19 cellular contexts compared by ENCODE assay signal in genomic region chr12:104152691-104153241, GRCh38. TPM values are rescaled to one million over a fixed set of nuclear protein-coding genes. Genes with fewer than 3 reads are reported as not detected.
DNase-seq lines count a peak whose midpoint lies in the region; ATAC-seq and TF ChIP-seq lines count a peak whose summit lies in the region.
"Had no signal": no experiment of that assay in that cellular context is flagged by ENCODE, and none has a peak within 500 bp of the region (broad histone marks: within the 10 kb centered on the region; RNA-seq: fewer than 3 reads in every experiment).

No MANE protein-coding gene starts in this region.

- CTCF ChIA-PET in WTC11 (lab: Charles Lee) = no interaction called here

- H3K27me3 Mint-ChIP-seq in WTC11 (ENCODE audit: low read depth) (peaks cover 2% of the 10 kb centered on the region), T-helper 17 cell (peaks cover 21% of the 10 kb centered on the region)

- POLR2A ChIA-PET in WTC11 (lab: Charles Lee) = no interaction called here

- H3K4me3 Mint-ChIP-seq in WTC11 (no peak overlapping the region), T-helper 17 cell (no peak overlapping the region)
- H3K4me3 Mint-ChIP-seq: CD8-positive, alpha-beta memory T cell had no signal

- no peak overlapping the region for H3K4me3 ChIP-seq in mucosa of descending colon
- H3K4me3 ChIP-seq: SJCRH30 had no signal

- H3K27ac Mint-ChIP-seq in WTC11 (no peak overlapping the region), T-helper 17 cell (no peak overlapping the region)

- intact Hi-C loops in mucosa of descending colon (cut with DNase I, micrococcal nuclease) = no loop called here

- TF ChIP-seq CTCF in WTC11 (IDR thresholded peaks at IDR 0.05) (no peak), mucosa of descending colon (IDR thresholded peaks at IDR 0.05) (no peak)

- H3K4me1 Mint-ChIP-seq in WTC11 (no peaks in the 10 kb centered on the region), T-helper 17 cell (peaks cover 18% of the 10 kb centered on the region)

- no peaks in the 10 kb centered on the region for H3K36me3 ChIP-seq in mucosa of descending colon (ENCODE audit: low read depth)
- H3K36me3 ChIP-seq: SJCRH30 had no signal

- ATAC-seq in WTC11 (peak; percentile 46), mucosa of descending colon (no peak), T-helper 17 cell (no peak)

- H3K4me1 ChIP-seq in mucosa of descending colon (ENCODE audit: low read depth) = no peaks in the 10 kb centered on the region
- H3K4me1 ChIP-seq: SJCRH30 had no signal

- H3K9me3 ChIP-seq in mucosa of descending colon = no peaks in the 10 kb centered on the region
- H3K9me3 ChIP-seq in T-helper 17 cell (ENCODE audit: control insufficient read depth, low read length, poor library complexity, severe bottlenecking) = no peaks in the 10 kb centered on the region
- H3K9me3 ChIP-seq: SJCRH30 had no signal

- DNase-seq in DMS53 (lab: John Stamatoyannopoulos, UW) (peak; percentile 33), DMS53 treated with DMSO at 0.1 percent for 48 hours (lab: John Stamatoyannopoulos, UW; ENCODE audit: unreplicated experiment) (no peak), WTC11 (ENCODE audit: low spot score) (no peak), NCI-H2171 treated with DMSO at 0.1 percent for 48 hours (lab: John Stamatoyannopoulos, UW) (no peak), mucosa of descending colon (no peak), T-helper 17 cell (no peak)
- DNase-seq in activated CD8-positive, alpha-beta memory T cell treated with anti-CD3 and anti-CD28 coated beads, Interleukin-2, amount 50 U/mL, for 48 hours = peak; percentile 17
- no peak for DNase-seq in activated CD8-positive, alpha-beta memory T cell treated with anti-CD3 and anti-CD28 coated beads for 24 hours
- DNase-seq: AML-193; Calu3; CD8-positive, alpha-beta memory T cell; DMS153; GDM1; IMR-90; NCI-H1930; NCI-H2171; NCI-H446 treated with DMSO at 0.1 percent for 48 hours; NCI-H526 treated with DMSO at 0.1 percent for 48 hours; SJCRH30 had no signal

- H3K36me3 Mint-ChIP-seq in WTC11 = no peaks in the 10 kb centered on the region
- H3K36me3 Mint-ChIP-seq in T-helper 17 cell (ENCODE audit: low read depth) = no peaks in the 10 kb centered on the region
- H3K36me3 Mint-ChIP-seq: CD8-positive, alpha-beta memory T cell had no signal

- no peaks in the 10 kb centered on the region for H3K9me3 Mint-ChIP-seq in WTC11
- H3K9me3 Mint-ChIP-seq: CD8-positive, alpha-beta memory T cell had no signal

TF ChIP-seq in WTC11, 78 proteins besides CTCF, POLR2A, EP300 and RAD21:
- TF ChIP-seq ZNF121 (CRISPR knock-in tag; IDR thresholded peaks at IDR 0.05) = no peak

RNA-seq across cellular contexts. Expression of gene NFYB, which starts 14.8 kb away (rescaled TPM):
- total RNA-seq in WTC11 (2021) = 33.0 to 36.0 TPM (median 34.6 TPM) in 3 replicates
- total RNA-seq in mucosa of descending colon = 10 to 100 TPM; 16.2 to 73.9 (median 18.9) TPM
- 10 to 100 TPM; 11.7 to 13.7 TPM for total RNA-seq in T-helper 17 cell

Comparison
In these comparisons a context has a peak if more than half of its experiments do, and no peak if none do; other contexts are left out.
1. DNase-seq: peak in DMS53 (single experiment) and activated CD8-positive, alpha-beta memory T cell treated with anti-CD3 and anti-CD28 coated beads, Interleukin-2, amount 50 U/mL, for 48 hours (single experiment); none in DMS53 treated with DMSO at 0.1 percent for 48 hours (single experiment), activated CD8-positive, alpha-beta memory T cell treated with anti-CD3 and anti-CD28 coated beads for 24 hours (single experiment), WTC11 (single experiment), NCI-H2171 treated with DMSO at 0.1 percent for 48 hours (single experiment), mucosa of descending colon (0 of 3) and T-helper 17 cell (0 of 3).